11 cellular contexts compared by ENCODE assay signal in the genomic region with DNA sequence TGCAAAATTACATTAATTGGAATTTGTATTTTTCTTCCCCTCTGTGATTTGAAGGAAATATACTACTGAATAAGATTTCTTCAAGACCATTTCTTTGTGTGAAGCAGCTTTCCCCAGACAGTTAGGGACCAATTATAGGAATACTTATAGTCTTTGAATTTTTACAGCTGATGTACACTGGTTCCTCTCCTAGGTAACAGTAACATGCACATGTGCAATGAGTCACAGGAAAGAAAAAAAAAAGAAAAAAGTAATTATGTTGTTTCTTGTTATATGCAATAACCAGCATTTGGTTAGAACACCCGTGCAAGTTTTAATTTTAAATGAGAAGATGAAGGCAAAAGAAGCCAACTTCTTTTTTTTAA.
DNase-seq lines count a peak whose midpoint lies in the region; ATAC-seq and TF ChIP-seq lines count a peak whose summit lies in the region.
"Had no signal": no experiment of that assay in that cellular context is flagged by ENCODE, and none has a peak within 500 bp of the region (broad histone marks: within the 10 kb centered on the region; RNA-seq: fewer than 3 reads in every experiment).

No MANE protein-coding gene starts in this region.

- H3K9me3 ChIP-seq in SJSA1 (replicated peaks), result no peaks in the 10 kb centered on the region
- H3K9me3 ChIP-seq: esophagus squamous epithelium had no signal

- ATAC-seq in HG02610 (IDR thresholded peaks at IDR 0.05; ENCODE audit: unreplicated experiment) (no peak), left lobe of liver (no peak), GM19395 (IDR thresholded peaks at IDR 0.05; ENCODE audit: unreplicated experiment) (no peak)
- ATAC-seq: activated CD8-positive, alpha-beta T cell treated with anti-CD3 and anti-CD28 coated beads for 36 hours had no signal

- H3K4me3 ChIP-seq in SJSA1 (no peak overlapping the region), fibroblast of the aortic adventitia (ENCODE audit: low read depth, low read length) (no peak overlapping the region)
- H3K4me3 ChIP-seq: esophagus squamous epithelium had no signal

- peak overlapping the region; percentile 89 for H3K27ac ChIP-seq in SJSA1
- H3K27ac ChIP-seq: esophagus squamous epithelium had no signal

- H3K27me3 ChIP-seq in SJSA1 (replicated peaks), result no peaks in the 10 kb centered on the region

- TF ChIP-seq CTCF in fibroblast of the aortic adventitia (IDR thresholded peaks at IDR 0.05; ENCODE audit: insufficient read depth, low read length), result no peak

- peaks cover 25% of the 10 kb centered on the region for H3K4me1 ChIP-seq in SJSA1 (replicated peaks)

- H3K36me3 ChIP-seq in SJSA1, result no peaks in the 10 kb centered on the region
- H3K36me3 ChIP-seq: esophagus squamous epithelium had no signal

- peak; percentile 20 for DNase-seq in EL
- no peak for DNase-seq in SJSA1 (ENCODE audit: low read depth in 1 of 2, low spot score in 2 of 2)
- peak; percentile 41 for DNase-seq in fibroblast of the aortic adventitia (ENCODE audit: low read depth)
- DNase-seq in non-pigmented ciliary epithelial cell (ENCODE audit: low read depth), result peak; percentile 26
- no peak for DNase-seq in hypothalamus (lab: John Stamatoyannopoulos, UW)
- DNase-seq in left lobe of liver (ENCODE audit: low spot score), result no peak
- DNase-seq: activated CD8-positive, alpha-beta T cell treated with anti-CD3 and anti-CD28 coated beads for 36 hours; CD8-positive, alpha-beta memory T cell; esophagus squamous epithelium had no signal

Comparison
In these comparisons a context has a peak if more than half of its experiments do, and no peak if none do; other contexts are left out.
1. DNase-seq: peak in EL (single experiment), fibroblast of the aortic adventitia (single experiment) and non-pigmented ciliary epithelial cell (single experiment); none in SJSA1 (0 of 2), hypothalamus (0 of 51) and left lobe of liver (single experiment).